ENCODE assay signal across 9 cellular contexts in the genomic region with DNA sequence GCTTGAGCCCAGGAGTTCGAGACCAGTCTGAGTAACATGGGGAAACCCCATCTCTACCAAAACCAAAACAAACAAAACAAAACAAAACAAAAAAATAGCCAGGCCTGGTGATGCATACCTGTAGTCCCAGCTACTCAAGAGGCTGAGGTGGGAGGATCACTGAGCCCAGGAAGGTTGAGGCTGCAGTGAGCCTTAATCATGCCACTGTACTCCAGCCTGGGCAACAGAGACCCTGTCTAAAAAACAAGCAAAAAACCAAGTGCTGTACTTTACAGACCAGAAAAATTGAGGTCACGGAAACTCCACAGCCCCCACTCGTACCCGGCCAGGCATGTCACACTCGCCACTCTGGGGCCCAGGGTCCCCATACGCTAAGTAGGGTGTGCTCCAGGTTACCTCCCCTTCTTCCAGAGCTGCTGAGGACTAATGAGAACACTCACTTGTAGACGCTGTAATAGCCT. TPM values are rescaled to one million over a fixed set of nuclear protein-coding genes. Genes with fewer than 3 reads are reported as not detected.
DNase-seq lines count a peak whose midpoint lies in the region; ATAC-seq and TF ChIP-seq lines count a peak whose summit lies in the region.
"Had no signal": no experiment of that assay in that cellular context is flagged by ENCODE, and none has a peak within 500 bp of the region (broad histone marks: within the 10 kb centered on the region; RNA-seq: fewer than 3 reads in every experiment).

No MANE protein-coding gene starts in this region.

- BruUV-seq in IMR-90 (replicated peaks; lab: Mats Ljungman, UMichigan), result no TSS peak

- TF ChIP-seq POLR2A in IMR-90 (IDR thresholded peaks at IDR 0.05; ENCODE audit: low read depth, low read length), result no peak
- TF ChIP-seq POLR2A in breast epithelium (IDR thresholded peaks at IDR 0.05), result no peak

- no peak overlapping the region for H4K8ac ChIP-seq in IMR-90 (ENCODE audit: low read depth in 2 of 2, low read length in 2 of 2)

- H2AK5ac ChIP-seq in IMR-90 (ENCODE audit: low read depth, low read length), result peak overlapping the region; percentile 47; the same call in 1 of the 2 replicates

- 90% methylated on average over 2 of the region's 7 CpGs; no CpG with 5 or more reads in 1 of the 2 experiments for WGBS in IMR-90 (ENCODE audit: extremely low coverage in 2 of 2, insufficient read length in 1 of 2), 2 experiments

- peak overlapping the region; percentile 65 for H2AK9ac ChIP-seq in IMR-90 (replicated peaks; ENCODE audit: low read depth, low read length, poor library complexity)

- no peaks in the 10 kb centered on the region for H3K9me3 ChIP-seq in IMR-90 (ENCODE audit: control insufficient read depth, insufficient read depth, low read length)
- H3K9me3 ChIP-seq in breast epithelium, result no peaks in the 10 kb centered on the region
- H3K9me3 ChIP-seq: SJSA1 had no signal

- no peak overlapping the region for H3K9ac ChIP-seq in IMR-90 (ENCODE audit: low read depth, low read length)

- dilution Hi-C loops in IMR-90 (cut with HindIII; ENCODE audit: low sequenced_read_pairs, unreplicated experiment), result no loop called here

- POLR2A ChIA-PET in IMR-90 (lab: Charles Lee; ENCODE audit: unreplicated experiment), result no interaction called here

- ATAC-seq in IMR-90 (ENCODE audit: low read depth), result no peak
- no peak for ATAC-seq in GM21825 (IDR thresholded peaks at IDR 0.05; ENCODE audit: unreplicated experiment)

- peaks cover 30% of the 10 kb centered on the region for H3K9me1 ChIP-seq in IMR-90 (ENCODE audit: insufficient read depth, low read length)

- no peak for TF ChIP-seq RAD21 in IMR-90 (IDR thresholded peaks at IDR 0.05; ENCODE audit: low read length)

- H3K4me3 ChIP-seq in IMR-90 (ENCODE audit: insufficient read depth, low read depth, low read length) (no peak overlapping the region), breast epithelium (no peak overlapping the region), brain microvascular endothelial cell (ENCODE audit: low read depth, low read length) (no peak overlapping the region)
- H3K4me3 ChIP-seq: SJSA1 had no signal

- H3K56ac ChIP-seq in IMR-90 (ENCODE audit: extremely low read depth, insufficient read depth, low read length), result no peak overlapping the region

- no peak overlapping the region for H3K4me2 ChIP-seq in IMR-90 (ENCODE audit: low read depth, low read length)

- H3K27ac ChIP-seq in IMR-90 (ENCODE audit: insufficient read depth, low read length) (no peak overlapping the region), breast epithelium (peak overlapping the region; percentile 82), brain microvascular endothelial cell (no peak overlapping the region)
- H3K27ac ChIP-seq: SJSA1 had no signal

- H4K91ac ChIP-seq in IMR-90 (ENCODE audit: insufficient read depth, low read depth, low read length), result no peak overlapping the region

- H3K27me3 ChIP-seq in IMR-90 (ENCODE audit: control insufficient read depth, insufficient read depth, low read length) (no peaks in the 10 kb centered on the region), breast epithelium (no peaks in the 10 kb centered on the region), brain microvascular endothelial cell (replicated peaks) (no peaks in the 10 kb centered on the region)
- H3K27me3 ChIP-seq: SJSA1 had no signal

- DNase-seq in NK-92 treated with Interleukin-12 subunit alpha and Interleukin-12 subunit beta, amount 100 ng/mL, for 24 hours (lab: John Stamatoyannopoulos, UW), result peak; percentile 35
- DNase-seq in NK-92 (lab: John Stamatoyannopoulos, UW; ENCODE audit: unreplicated experiment) (no peak), IMR-90 (no peak), breast epithelium (ENCODE audit: low spot score in 2 of 2) (no peak), DMS79 treated with DMSO at 0.1 percent for 48 hours (lab: John Stamatoyannopoulos, UW) (no peak), brain microvascular endothelial cell (no peak)
- DNase-seq in stimulated activated CD4-positive, alpha-beta T cell treated with anti-CD3 and anti-CD28 coated beads, Interleukin-15, amount 100 ng/mL, for 24 hours, result peak; percentile 56

- no peak overlapping the region for H2AFZ ChIP-seq in IMR-90 (replicated peaks; ENCODE audit: low read length, poor library complexity)

- H3K36me3 ChIP-seq in IMR-90 (ENCODE audit: control insufficient read depth, insufficient read depth, low read length) (no peaks in the 10 kb centered on the region; the same call in 1 of the 2 replicates), breast epithelium (no peaks in the 10 kb centered on the region), brain microvascular endothelial cell (replicated peaks) (no peaks in the 10 kb centered on the region)
- H3K36me3 ChIP-seq: SJSA1 had no signal

- no peak overlapping the region for H2BK20ac ChIP-seq in IMR-90 (ENCODE audit: low read depth, low read length)

- no peak overlapping the region for H3K14ac ChIP-seq in IMR-90 (replicated peaks; ENCODE audit: low read depth, low read length)

- peaks cover 31% of the 10 kb centered on the region for H3K4me1 ChIP-seq in IMR-90 (ENCODE audit: control insufficient read depth, insufficient read depth, low read length)
- H3K4me1 ChIP-seq in breast epithelium, result peaks cover 0 to 4% of the 10 kb centered on the region in 2 donors

- H3K4ac ChIP-seq in IMR-90 (ENCODE audit: low read depth, low read length), result no peak overlapping the region

- H2BK15ac ChIP-seq in IMR-90 (ENCODE audit: low read depth, low read length), result no peak overlapping the region

- H3K79me1 ChIP-seq in IMR-90 (ENCODE audit: low read depth in 1 of 2, low read length in 2 of 2), result peaks cover 10 to 83% of the 10 kb centered on the region in 2 experiments

- no peak overlapping the region for H2BK5ac ChIP-seq in IMR-90 (ENCODE audit: low read depth, low read length, poor library complexity, severe bottlenecking)

- CTCF ChIA-PET in IMR-90 (lab: Yijun Ruan, JAX), result no interaction called here

- H2BK120ac ChIP-seq in IMR-90 (ENCODE audit: low read depth, low read length), result no peak overlapping the region

- peak overlapping the region; percentile 10; the same call in 1 of the 2 replicates for H3K23ac ChIP-seq in IMR-90 (ENCODE audit: low read depth, low read length)

- TF ChIP-seq CTCF in IMR-90 (conservative IDR thresholded peaks at IDR 0.05; ENCODE audit: low read depth, low read length) (no peak), breast epithelium (IDR thresholded peaks at IDR 0.05) (no peak), brain microvascular endothelial cell (IDR thresholded peaks at IDR 0.05; ENCODE audit: low read depth, low read length, missing control alignments) (no peak)

- peaks cover 87% of the 10 kb centered on the region for H4K20me1 ChIP-seq in IMR-90 (ENCODE audit: insufficient read depth, low read length)

- no peak overlapping the region for H3K18ac ChIP-seq in IMR-90 (ENCODE audit: low read depth, low read length)

- in situ Hi-C loops in IMR-90 (cut with MboI; ENCODE audit: low sequenced_read_pairs), result no loop called here
- in situ Hi-C loops in brain microvascular endothelial cell (cut with HindIII; ENCODE audit: low pct_ligation_motif_present, low sequenced_read_pairs), result no loop called here

- intact Hi-C loops in IMR-90 (cut with micrococcal nuclease), result no loop called here
- intact Hi-C loops in breast epithelium (cut with DNase I; ENCODE audit: low total_unique reads), result no loop called here

- no peak overlapping the region for H4K5ac ChIP-seq in IMR-90 (ENCODE audit: low read depth, low read length)

TF ChIP-seq in IMR-90, 13 proteins besides CTCF, POLR2A, EP300 and RAD21:
- TF ChIP-seq MXI1 (IDR thresholded peaks at IDR 0.05; ENCODE audit: borderline replicate concordance, low read depth, low read length), result no peak
- TF ChIP-seq CEBPB (IDR thresholded peaks at IDR 0.05; ENCODE audit: low read depth, low read length), result no peak
- no peak for TF ChIP-seq FOS (IDR thresholded peaks at IDR 0.05; ENCODE audit: low read depth, low read length)
- TF ChIP-seq SMC3 (IDR thresholded peaks at IDR 0.05; ENCODE audit: low read depth, low read length), result no peak
- no peak for TF ChIP-seq CHD1 (IDR thresholded peaks at IDR 0.05; ENCODE audit: low read depth, low read length)
- TF ChIP-seq, protein P1, sequence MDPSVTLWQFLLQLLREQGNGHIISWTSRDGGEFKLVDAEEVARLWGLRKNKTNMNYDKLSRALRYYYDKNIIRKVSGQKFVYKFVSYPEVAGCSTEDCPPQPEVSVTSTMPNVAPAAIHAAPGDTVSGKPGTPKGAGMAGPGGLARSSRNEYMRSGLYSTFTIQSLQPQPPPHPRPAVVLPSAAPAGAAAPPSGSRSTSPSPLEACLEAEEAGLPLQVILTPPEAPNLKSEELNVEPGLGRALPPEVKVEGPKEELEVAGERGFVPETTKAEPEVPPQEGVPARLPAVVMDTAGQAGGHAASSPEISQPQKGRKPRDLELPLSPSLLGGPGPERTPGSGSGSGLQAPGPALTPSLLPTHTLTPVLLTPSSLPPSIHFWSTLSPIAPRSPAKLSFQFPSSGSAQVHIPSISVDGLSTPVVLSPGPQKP (IDR thresholded peaks at IDR 0.05; ENCODE audit: borderline replicate concordance, low read depth, low read length), result no peak
- TF ChIP-seq RFX5 (IDR thresholded peaks at IDR 0.05; ENCODE audit: low read depth, low read length), result no peak
- no peak for TF ChIP-seq BHLHE40 (IDR thresholded peaks at IDR 0.05; ENCODE audit: low read depth, low read length)
- TF ChIP-seq RCOR1 (IDR thresholded peaks at IDR 0.05; ENCODE audit: insufficient replicate concordance, low read length), result no peak
- TF ChIP-seq MAZ (IDR thresholded peaks at IDR 0.05; ENCODE audit: borderline replicate concordance, low read depth, low read length), result no peak
- TF ChIP-seq MAFK (IDR thresholded peaks at IDR 0.05; ENCODE audit: low read depth, low read length), result no peak
- no peak for TF ChIP-seq NFE2L2 (IDR thresholded peaks at IDR 0.05; ENCODE audit: low read depth, low read length)
- TF ChIP-seq, protein P2, sequence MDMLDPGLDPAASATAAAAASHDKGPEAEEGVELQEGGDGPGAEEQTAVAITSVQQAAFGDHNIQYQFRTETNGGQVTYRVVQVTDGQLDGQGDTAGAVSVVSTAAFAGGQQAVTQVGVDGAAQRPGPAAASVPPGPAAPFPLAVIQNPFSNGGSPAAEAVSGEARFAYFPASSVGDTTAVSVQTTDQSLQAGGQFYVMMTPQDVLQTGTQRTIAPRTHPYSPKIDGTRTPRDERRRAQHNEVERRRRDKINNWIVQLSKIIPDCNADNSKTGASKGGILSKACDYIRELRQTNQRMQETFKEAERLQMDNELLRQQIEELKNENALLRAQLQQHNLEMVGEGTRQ (IDR thresholded peaks at IDR 0.05; ENCODE audit: low read depth, low read length), result no peak
TF ChIP-seq in IMR-90: peak in this region for 0.

RNA-seq across cellular contexts. Expression of a gene that starts 22.9 kb away (rescaled TPM):
- 290 and 311 TPM in 2 replicates for total RNA-seq in IMR-90 (2012; rRNA removed)
- polyA plus RNA-seq in IMR-90 (2012; rRNA removed), result 172 TPM in 2 replicates
- 65.5 and 87.1 TPM in 2 replicates for polyA plus RNA-seq in IMR-90 (2012; cell fraction: cytosol; rRNA removed)
- 90.6 and 259 TPM in 2 replicates for polyA plus RNA-seq in IMR-90 (2012; cell fraction: nucleus; rRNA removed; ENCODE audit: low replicate concordance)
- 10 to 100 TPM; 55.7 to 97.1 (median 59.1) TPM for total RNA-seq in breast epithelium

Comparison
In these comparisons a context has a peak if more than half of its experiments do, and no peak if none do; other contexts are left out.
1. DNase-seq: peak in NK-92 treated with Interleukin-12 subunit alpha and Interleukin-12 subunit beta, amount 100 ng/mL, for 24 hours (single experiment) and stimulated activated CD4-positive, alpha-beta T cell treated with anti-CD3 and anti-CD28 coated beads, Interleukin-15, amount 100 ng/mL, for 24 hours (single experiment); none in NK-92 (single experiment), IMR-90 (single experiment), breast epithelium (0 of 2), DMS79 treated with DMSO at 0.1 percent for 48 hours (single experiment) and brain microvascular endothelial cell (single experiment).
2. H3K27ac ChIP-seq: peak in breast epithelium (2 of 2); none in IMR-90 (single experiment) and brain microvascular endothelial cell (single experiment).